ENCODE assay signal across 23 cellular contexts in the genomic region with DNA sequence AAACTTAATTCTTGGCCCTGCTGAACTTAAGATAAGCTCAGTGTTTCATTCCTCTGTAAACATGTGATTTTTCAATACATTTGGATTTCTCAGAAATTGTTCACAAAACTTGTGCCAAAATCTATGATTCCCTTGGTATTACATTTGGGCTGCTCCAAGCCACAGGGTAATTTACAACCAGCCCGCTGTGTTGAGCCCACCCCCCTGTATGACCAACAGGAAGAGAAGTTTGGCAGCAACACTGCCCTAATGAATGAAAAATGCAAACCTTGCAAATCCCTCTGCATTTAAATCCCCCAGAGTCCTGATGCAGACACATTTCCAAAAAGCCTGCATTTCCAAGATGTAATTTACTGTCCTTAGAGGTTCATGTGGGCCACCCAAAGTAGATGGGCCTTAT. TPM values are rescaled to one million over a fixed set of nuclear protein-coding genes. Genes with fewer than 3 reads are reported as not detected.
DNase-seq lines count a peak whose midpoint lies in the region; ATAC-seq and TF ChIP-seq lines count a peak whose summit lies in the region.
"Had no signal": no experiment of that assay in that cellular context is flagged by ENCODE, and none has a peak within 500 bp of the region (broad histone marks: within the 10 kb centered on the region; RNA-seq: fewer than 3 reads in every experiment).

No MANE protein-coding gene starts in this region.

- intact Hi-C loops in Right ventricle myocardium inferior (cut with DNase I) = no loop called here
- intact Hi-C loops in cardiac septum (cut with DNase I) = no loop called here

- no peak overlapping the region for H3K9ac ChIP-seq in subcutaneous abdominal adipose tissue (ENCODE audit: low read length in 5 of 5)
- H3K9ac ChIP-seq: KMS-11 had no signal

- no peaks in the 10 kb centered on the region for H3K27me3 ChIP-seq in subcutaneous abdominal adipose tissue (ENCODE audit: control insufficient read depth in 5 of 5, insufficient read depth in 4 of 5, low read length in 5 of 5)
- H3K27me3 ChIP-seq: colonic mucosa, gastroesophageal sphincter had no signal

- in situ Hi-C loops in astrocyte of the cerebellum (cut with HindIII; ENCODE audit: low sequenced_read_pairs) = no loop called here

- DNase-seq in Right ventricle myocardium inferior (ENCODE audit: missing footprints) (peak; percentile 64), cardiac septum (ENCODE audit: low spot score) (no peak), astrocyte of the cerebellum (ENCODE audit: low read depth) (peak; percentile 84), fibroblast of peridontal ligament (ENCODE audit: extremely low read depth) (peak; percentile 88), AG08396 (ENCODE audit: low spot score) (no peak), amygdala (lab: John Stamatoyannopoulos, UW) (no peak), NCI-H526 (lab: John Stamatoyannopoulos, UW) (no peak)
- DNase-seq: 8988T; activated CD4-positive, alpha-beta T cell treated with anti-CD3 and anti-CD28 coated beads, Interleukin-2, amount 50 U/mL, for 4 hours; activated naive CD4-positive, alpha-beta T cell; C1 segment of cervical spinal cord; colonic mucosa; mesenchymal stem cell; naive thymus-derived CD8-positive, alpha-beta T cell; NCI-H1048; NCI-H2029; posterior cingulate gyrus; SHP77; stimulated activated CD4-positive, alpha-beta T cell treated with anti-CD3 and anti-CD28 coated beads, Interleukin-4, amount 100 ng/mL, for 24 hours; T-helper 1 cell had no signal

- no peak for TF ChIP-seq CTCF in astrocyte of the cerebellum (IDR thresholded peaks at IDR 0.05; ENCODE audit: low read depth, low read length, missing control alignments)

- H3K4me3 ChIP-seq in astrocyte of the cerebellum (ENCODE audit: low read depth, low read length) (no peak overlapping the region), subcutaneous abdominal adipose tissue (ENCODE audit: low read depth in 1 of 5, low read length in 5 of 5) (no peak overlapping the region)
- H3K4me3 ChIP-seq: colonic mucosa, gastroesophageal sphincter had no signal

- peaks cover 2 to 16% (median 10%) of the 10 kb centered on the region in 5 donors for H3K4me1 ChIP-seq in subcutaneous abdominal adipose tissue (ENCODE audit: control insufficient read depth in 5 of 5, insufficient read depth in 5 of 5, low read length in 5 of 5)
- H3K4me1 ChIP-seq: colonic mucosa had no signal

- ATAC-seq in Right ventricle myocardium inferior = peak; percentile 44
- ATAC-seq: gastroesophageal sphincter; naive thymus-derived CD8-positive, alpha-beta T cell had no signal

- H3K27ac ChIP-seq in subcutaneous abdominal adipose tissue (ENCODE audit: low read depth, low read length) = peak overlapping the region; percentile 23
- H3K27ac ChIP-seq: colonic mucosa, gastroesophageal sphincter, KMS-11 had no signal

- H3K9me3 ChIP-seq in subcutaneous abdominal adipose tissue (ENCODE audit: control insufficient read depth in 5 of 5, low read length in 5 of 5) = no peaks in the 10 kb centered on the region
- H3K9me3 ChIP-seq: colonic mucosa, gastroesophageal sphincter had no signal

- H3K36me3 ChIP-seq in subcutaneous abdominal adipose tissue (ENCODE audit: control insufficient read depth in 5 of 5, insufficient read depth in 5 of 5, low read length in 5 of 5) = no peaks in the 10 kb centered on the region
- H3K36me3 ChIP-seq: colonic mucosa, gastroesophageal sphincter had no signal

RNA-seq across cellular contexts. Expression of gene GAB1, which starts 34.1 kb away (rescaled TPM):
- total RNA-seq in Right ventricle myocardium inferior = 77.4 TPM
- 90.8 TPM for total RNA-seq in cardiac septum

Comparison
In these comparisons a context has a peak if more than half of its experiments do, and no peak if none do; other contexts are left out.
1. DNase-seq: peak in Right ventricle myocardium inferior (single experiment), astrocyte of the cerebellum (single experiment) and fibroblast of peridontal ligament (single experiment); none in cardiac septum (single experiment), AG08396 (single experiment), amygdala (0 of 56) and NCI-H526 (0 of 2).